In the genomic region with DNA sequence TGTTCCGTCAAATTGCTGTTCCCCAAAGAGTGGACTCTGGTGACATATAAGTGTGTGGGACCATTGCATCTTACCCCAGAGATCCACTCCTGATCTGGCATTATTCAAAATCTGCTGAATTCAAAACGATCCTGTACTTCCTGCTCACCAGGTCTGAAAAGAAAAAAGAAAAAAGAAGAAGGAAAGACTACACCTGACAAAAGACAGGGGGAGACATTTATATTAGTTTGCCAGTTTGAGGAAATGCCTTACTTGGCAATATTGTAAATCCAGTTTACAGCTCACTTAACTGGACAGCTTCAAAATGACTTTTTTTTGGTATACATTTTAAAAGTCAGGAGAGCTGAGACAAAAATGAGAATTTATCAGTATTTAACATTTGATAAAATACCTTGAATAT, we compare ENCODE assay signal across 13 cellular contexts. TPM values are rescaled to one million over a fixed set of nuclear protein-coding genes. Genes with fewer than 3 reads are reported as not detected.
DNase-seq lines count a peak whose midpoint lies in the region; ATAC-seq and TF ChIP-seq lines count a peak whose summit lies in the region.
"Had no signal": no experiment of that assay in that cellular context is flagged by ENCODE, and none has a peak within 500 bp of the region (broad histone marks: within the 10 kb centered on the region; RNA-seq: fewer than 3 reads in every experiment).

No MANE protein-coding gene starts in this region.

- H3K9me3 ChIP-seq in osteoblast (ENCODE audit: low read depth, low read length): no peaks in the 10 kb centered on the region
- H3K9me3 ChIP-seq: neutrophil, tibial nerve had no signal

- peak overlapping the region; percentile 64 for H3K4me3 Mint-ChIP-seq in activated B cell treated with CpG ODN at 0.5 μM for 24 hours
- H3K4me3 Mint-ChIP-seq: activated T-cell treated with anti-CD3 and anti-CD28 coated beads, Interleukin-2, amount 50 U/mL, for 72 hours; T-helper 1 cell treated with Interleukin-12 subunit alpha and Interleukin-12 subunit beta and Interleukin-4 antibody, amounts not matched to agents 30 μg/mL and 1 μg/mL, for 36 hours had no signal

- H3K9me3 Mint-ChIP-seq in activated B cell treated with CpG ODN at 0.5 μM for 24 hours: no peaks in the 10 kb centered on the region
- H3K9me3 Mint-ChIP-seq: activated T-cell treated with anti-CD3 and anti-CD28 coated beads, Interleukin-2, amount 50 U/mL, for 72 hours; T-helper 1 cell treated with Interleukin-12 subunit alpha and Interleukin-12 subunit beta and Interleukin-4 antibody, amounts not matched to agents 30 μg/mL and 1 μg/mL, for 36 hours had no signal

- H3K79me2 ChIP-seq in osteoblast (ENCODE audit: insufficient read depth, low read length): no peaks in the 10 kb centered on the region

- peaks cover under 1% of the 10 kb centered on the region for H3K4me1 ChIP-seq in osteoblast (ENCODE audit: insufficient read depth, low read length)
- H3K4me1 ChIP-seq: tibial nerve had no signal

- intact Hi-C loops in activated B cell treated with CpG ODN at 0.5 μM for 24 hours (cut with micrococcal nuclease): loop anchor here (5.0 to 10.0 kb wide), 3 partner anchors 210 to 643 kb away; partner anchors contain the start of gene ZCCHC7

- H3K36me3 ChIP-seq in osteoblast (ENCODE audit: insufficient read depth, low read length): no peaks in the 10 kb centered on the region
- H3K36me3 ChIP-seq: neutrophil, tibial nerve had no signal

- H4K20me1 ChIP-seq in osteoblast (ENCODE audit: insufficient read depth, low read length): no peaks in the 10 kb centered on the region

- no peak overlapping the region for H3K4me3 ChIP-seq in osteoblast (ENCODE audit: insufficient read depth, low read length)
- H3K4me3 ChIP-seq: tibial nerve had no signal

- H3K27me3 ChIP-seq in osteoblast (ENCODE audit: insufficient read depth, low read length): peaks cover 6% of the 10 kb centered on the region
- H3K27me3 ChIP-seq: neutrophil, tibial nerve had no signal

- in situ Hi-C loops in KBM-7 (cut with MboI; ENCODE audit: low pct_unique_long_range_greater_than_20kb, low sequenced_read_pairs): no loop called here

- H3K4me2 ChIP-seq in osteoblast (ENCODE audit: insufficient read depth, low read length): no peak overlapping the region

- no peaks in the 10 kb centered on the region for H3K27me3 Mint-ChIP-seq in activated B cell treated with CpG ODN at 0.5 μM for 24 hours

- H3K27ac Mint-ChIP-seq in activated B cell treated with CpG ODN at 0.5 μM for 24 hours: peak overlapping the region; percentile 98
- H3K27ac Mint-ChIP-seq: activated T-cell treated with anti-CD3 and anti-CD28 coated beads, Interleukin-2, amount 50 U/mL, for 72 hours; T-helper 1 cell treated with Interleukin-12 subunit alpha and Interleukin-12 subunit beta and Interleukin-4 antibody, amounts not matched to agents 30 μg/mL and 1 μg/mL, for 36 hours had no signal

- H3K27ac ChIP-seq in osteoblast (ENCODE audit: low read depth, low read length): no peak overlapping the region
- H3K27ac ChIP-seq: neutrophil, tibial nerve had no signal

- TF ChIP-seq CTCF in activated B cell treated with CpG ODN at 0.5 μM for 24 hours (IDR thresholded peaks at IDR 0.05): no peak
- peak; percentile 33 for TF ChIP-seq CTCF in osteoblast (IDR thresholded peaks at IDR 0.05; ENCODE audit: extremely low read depth, low read depth, low read length)

- H3K4me1 Mint-ChIP-seq in activated B cell treated with CpG ODN at 0.5 μM for 24 hours: peaks cover 97% of the 10 kb centered on the region

- DNase-seq in GF-D8 (lab: John Stamatoyannopoulos, UW) (peak; percentile 16), KBM-7 (peak; percentile 52), activated B cell treated with CpG ODN at 0.5 μM for 24 hours (no peak), osteoblast (ENCODE audit: insufficient read length, low spot score, missing footprints) (no peak)
- DNase-seq: activated T-cell treated with anti-CD3 and anti-CD28 coated beads, Interleukin-2, amount 50 U/mL, for 72 hours; NCI-H2081; stimulated activated CD4-positive, alpha-beta T cell treated with anti-CD3 and anti-CD28 coated beads, Interleukin-4, amount 100 ng/mL, for 1 hour had no signal

- no peak overlapping the region for H2AFZ ChIP-seq in osteoblast (ENCODE audit: low read length)

- H3K36me3 Mint-ChIP-seq in activated B cell treated with CpG ODN at 0.5 μM for 24 hours (ENCODE audit: low read depth): peaks cover 9% of the 10 kb centered on the region

- ATAC-seq in activated B cell treated with CpG ODN at 0.5 μM for 24 hours (ENCODE audit: low read depth) (no peak), HG03521 (IDR thresholded peaks at IDR 0.05; ENCODE audit: unreplicated experiment) (no peak), GM21723 (IDR thresholded peaks at IDR 0.05; ENCODE audit: unreplicated experiment) (no peak), HG03095 (IDR thresholded peaks at IDR 0.05; ENCODE audit: unreplicated experiment) (no peak)
- ATAC-seq: activated T-cell treated with anti-CD3 and anti-CD28 coated beads, Interleukin-2, amount 50 U/mL, for 72 hours had no signal

- CTCF ChIA-PET in activated B cell treated with CpG ODN at 0.5 μM for 24 hours (lab: Charles Lee): interaction anchor here (0.9 to 8.7 kb wide), 11 partner anchors 8 to 110 kb away, joined by 3 to 103 read pairs (median 4); partner anchors contain the start of gene GRHPR

- POLR2A ChIA-PET in activated B cell treated with CpG ODN at 0.5 μM for 24 hours (lab: Charles Lee): interaction anchor here (0.8 to 18.7 kb wide), 15 partner anchors 7 to 413 kb away, joined by 3 to 975 read pairs (median 8); partner anchors contain the start of genes GRHPR, PAX5, TOMM5 and ZBTB5

RNA-seq across cellular contexts. Expression of gene GRHPR, which starts 15.0 kb away (rescaled TPM):
- total RNA-seq in activated B cell treated with CpG ODN at 0.5 μM for 24 hours (315 TPM in 2 replicates), osteoblast (149 and 165 TPM in 2 replicates)

RNA-seq across cellular contexts. Expression of gene ZBTB5, which starts 57.8 kb away (rescaled TPM):
- total RNA-seq in activated B cell treated with CpG ODN at 0.5 μM for 24 hours (26.5 and 28.1 TPM in 2 replicates), osteoblast (10.9 and 11.6 TPM in 2 replicates)

Comparison
In these comparisons a context has a peak if more than half of its experiments do, and no peak if none do; other contexts are left out.
1. DNase-seq: peak in GF-D8 (single experiment) and KBM-7 (single experiment); none in activated B cell treated with CpG ODN at 0.5 μM for 24 hours (single experiment) and osteoblast (single experiment).